Comparison of ENCODE assay signal across 13 cellular contexts in the genomic region with DNA sequence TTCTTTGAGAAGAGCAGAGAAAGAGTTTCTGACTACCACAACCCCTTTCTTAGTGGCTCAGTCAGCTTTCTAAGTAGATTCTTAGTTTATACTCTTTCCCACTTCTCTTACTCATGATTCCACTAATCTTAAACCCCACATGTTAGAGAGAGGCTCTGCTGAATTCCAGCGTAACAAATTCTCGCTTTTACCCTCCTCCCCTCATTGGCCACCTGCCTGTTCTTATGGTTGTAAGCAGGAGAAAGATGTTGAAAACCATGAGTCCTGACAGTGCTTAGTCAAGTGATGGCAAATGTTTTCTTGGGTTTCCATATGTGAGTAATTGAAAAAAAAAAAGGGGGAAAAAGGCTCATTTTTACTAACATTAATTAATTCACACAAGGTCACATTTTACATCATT.
DNase-seq lines count a peak whose midpoint lies in the region; ATAC-seq, FAIRE-seq and TF ChIP-seq lines count a peak whose summit lies in the region.
"Had no signal": no experiment of that assay in that cellular context is flagged by ENCODE, and none has a peak within 500 bp of the region (broad histone marks: within the 10 kb centered on the region; RNA-seq: fewer than 3 reads in every experiment).

No MANE protein-coding gene starts in this region.

- H3K79me2 ChIP-seq in Loucy (ENCODE audit: insufficient read depth, low read length) (peaks cover 100% of the 10 kb centered on the region), astrocyte (ENCODE audit: insufficient read depth, low read length) (no peaks in the 10 kb centered on the region)

- H3K4me1 ChIP-seq in Loucy (ENCODE audit: insufficient read depth, low read length, poor library complexity, severe bottlenecking) = peaks cover 19% of the 10 kb centered on the region
- H3K4me1 ChIP-seq in astrocyte (ENCODE audit: insufficient read depth, low read length) = no peaks in the 10 kb centered on the region
- no peaks in the 10 kb centered on the region for H3K4me1 ChIP-seq in BE2C
- H3K4me1 ChIP-seq in pancreas = no peaks in the 10 kb centered on the region
- H3K4me1 ChIP-seq: HAP-1 had no signal

- ATAC-seq in left cardiac atrium (no peak), pancreas (no peak)
- ATAC-seq: GM12878 had no signal

- peak; percentile 28 for DNase-seq in EH (ENCODE audit: low read depth)
- peak; percentile 54 for DNase-seq in astrocyte (ENCODE audit: low read depth)
- DNase-seq in BE2C = no peak
- DNase-seq in left cardiac atrium = no peak
- no peak for DNase-seq in pancreas
- DNase-seq: CD4-positive, alpha-beta memory T cell; DMS153; DMS79 had no signal

- no peak overlapping the region for H3K9ac ChIP-seq in Loucy (ENCODE audit: low read depth, low read length, poor library complexity, severe bottlenecking)
- H3K9ac ChIP-seq in astrocyte (ENCODE audit: low read length) = no peak overlapping the region

- H3K27me3 ChIP-seq in Loucy (ENCODE audit: insufficient read depth, low read length, poor library complexity, severe bottlenecking) = no peaks in the 10 kb centered on the region
- H3K27me3 ChIP-seq in astrocyte (ENCODE audit: insufficient read depth, low read length) = no peaks in the 10 kb centered on the region
- no peaks in the 10 kb centered on the region for H3K27me3 ChIP-seq in BE2C
- no peaks in the 10 kb centered on the region for H3K27me3 ChIP-seq in pancreas

- intact Hi-C loops in left cardiac atrium (cut with DNase I) (no loop called here), pancreas (cut with DNase I) (no loop called here)

- peaks cover 3% of the 10 kb centered on the region for H3K27me3 Mint-ChIP-seq in astrocyte (ENCODE audit: low read depth, unreplicated experiment)
- H3K27me3 Mint-ChIP-seq: CD4-positive, alpha-beta memory T cell had no signal

- TF ChIP-seq CTCF in Loucy (conservative IDR thresholded peaks at IDR 0.05; ENCODE audit: low read length) (no peak), astrocyte (IDR thresholded peaks at IDR 0.05; ENCODE audit: insufficient read depth, low read depth, low read length) (no peak), BE2C (IDR thresholded peaks at IDR 0.05; ENCODE audit: low read depth, low read length) (no peak), pancreas (IDR thresholded peaks at IDR 0.05) (no peak)

- no peaks in the 10 kb centered on the region for H3K9me2 ChIP-seq in Loucy (replicated peaks; ENCODE audit: low read depth, low read length)

- H3K9me3 ChIP-seq in Loucy (ENCODE audit: insufficient read depth, low read depth, low read length) (no peaks in the 10 kb centered on the region), astrocyte (ENCODE audit: insufficient read depth, low read depth, low read length) (no peaks in the 10 kb centered on the region), BE2C (no peaks in the 10 kb centered on the region), pancreas (no peaks in the 10 kb centered on the region)
- H3K9me3 ChIP-seq: HAP-1 had no signal

- H3K36me3 ChIP-seq in Loucy (ENCODE audit: insufficient read depth, low read length) (peaks cover 29% of the 10 kb centered on the region; the same call in 1 of the 2 replicates), astrocyte (ENCODE audit: insufficient read depth, low read length) (no peaks in the 10 kb centered on the region), BE2C (no peaks in the 10 kb centered on the region), pancreas (no peaks in the 10 kb centered on the region)
- H3K36me3 ChIP-seq: HAP-1 had no signal

- H3K9me3 Mint-ChIP-seq in astrocyte (ENCODE audit: unreplicated experiment) = no peaks in the 10 kb centered on the region

- H3K4me2 ChIP-seq in Loucy (ENCODE audit: low read depth, low read length, poor library complexity, severe bottlenecking) (peak overlapping the region; percentile 13), astrocyte (ENCODE audit: low read length) (no peak overlapping the region)

- FAIRE-seq in astrocyte (lab: Jason Lieb, UNC) (no peak), pancreas (lab: Jason Lieb, UNC) (no peak)
- FAIRE-seq: GM12878, GM19239 had no signal

- no peak overlapping the region for H3K4me3 ChIP-seq in Loucy (ENCODE audit: low read length, poor library complexity, severe bottlenecking)
- no peak overlapping the region for H3K4me3 ChIP-seq in astrocyte (ENCODE audit: insufficient read depth, low read depth, low read length)
- no peak overlapping the region for H3K4me3 ChIP-seq in BE2C (ENCODE audit: low read depth, low read length)
- no peak overlapping the region for H3K4me3 ChIP-seq in pancreas
- H3K4me3 ChIP-seq: GM12878, HAP-1 had no signal

- H4K20me1 ChIP-seq in Loucy (ENCODE audit: insufficient read depth, low read length, poor library complexity, severe bottlenecking) (peaks cover 22% of the 10 kb centered on the region), astrocyte (ENCODE audit: insufficient read depth, low read length) (no peaks in the 10 kb centered on the region)

- peaks cover 11% of the 10 kb centered on the region for H3K4me1 Mint-ChIP-seq in astrocyte (ENCODE audit: low read depth, unreplicated experiment)

- no peak overlapping the region for H3K27ac Mint-ChIP-seq in astrocyte (ENCODE audit: unreplicated experiment)
- H3K27ac Mint-ChIP-seq: CD4-positive, alpha-beta memory T cell had no signal

- 66 to 96% methylated on average over 2 of the region's 2 CpGs for WGBS in pancreas, 2 donors

- H2AFZ ChIP-seq in Loucy (ENCODE audit: low read length) (no peak overlapping the region), astrocyte (ENCODE audit: low read depth, low read length) (no peak overlapping the region)

- H3K4me3 Mint-ChIP-seq in astrocyte (ENCODE audit: unreplicated experiment) = no peak overlapping the region
- H3K4me3 Mint-ChIP-seq: CD4-positive, alpha-beta memory T cell had no signal

- no peaks in the 10 kb centered on the region for H3F3A ChIP-seq in Loucy (ENCODE audit: low read depth)

- H3K36me3 Mint-ChIP-seq in astrocyte (ENCODE audit: low read depth, unreplicated experiment) = peaks cover 3% of the 10 kb centered on the region

- H3K27ac ChIP-seq in astrocyte (ENCODE audit: low read depth, low read length) = no peak overlapping the region
- no peak overlapping the region for H3K27ac ChIP-seq in pancreas
- H3K27ac ChIP-seq: C4-2B had no signal

Comparison
In these comparisons a context has a peak if more than half of its experiments do, and no peak if none do; other contexts are left out.
1. DNase-seq: peak in EH (single experiment) and astrocyte (single experiment); none in BE2C (single experiment), left cardiac atrium (single experiment) and pancreas (0 of 6).